Comparison of ENCODE assay signal across 12 cellular contexts in the genomic region with DNA sequence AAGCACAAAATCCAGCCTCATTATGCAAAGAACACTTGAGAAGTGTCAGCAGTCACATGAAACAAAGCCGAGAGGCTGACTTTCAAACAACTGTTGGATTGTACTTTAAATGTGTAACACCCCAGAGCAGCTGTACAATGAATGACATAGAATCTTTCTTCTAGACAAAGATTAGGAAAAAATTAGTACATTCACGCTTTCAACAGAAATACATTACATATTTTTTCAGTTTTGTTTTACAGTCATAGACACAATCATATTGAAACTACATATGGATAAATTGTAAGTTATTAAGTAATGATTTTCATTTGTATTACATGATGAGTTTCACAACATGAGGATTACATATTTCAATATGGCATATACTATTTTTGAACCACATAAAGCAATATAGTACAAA. TPM values are rescaled to one million over a fixed set of nuclear protein-coding genes. Genes with fewer than 3 reads are reported as not detected.
A peak's percentile ranks its signal among the peaks of the same experiment; 100 is the strongest.
DNase-seq lines count a peak whose midpoint lies in the region; ATAC-seq, FAIRE-seq and TF ChIP-seq lines count a peak whose summit lies in the region.
"Had no signal": no experiment of that assay in that cellular context is flagged by ENCODE, and none has a peak within 500 bp of the region (broad histone marks: within the 10 kb centered on the region; RNA-seq: fewer than 3 reads in every experiment).

No MANE protein-coding gene starts in this region.

- H3K79me2 ChIP-seq in GM12878 (ENCODE audit: control insufficient read depth, insufficient read depth, low read length), result no peaks in the 10 kb centered on the region

- H3K9me3 ChIP-seq in GM12878 (replicated peaks; ENCODE audit: control insufficient read depth, insufficient read depth, low read length), result no peaks in the 10 kb centered on the region
- H3K9me3 ChIP-seq: sigmoid colon had no signal

- in situ Hi-C loops in GM12878 (cut with MboI) (no loop called here), brain microvascular endothelial cell (cut with HindIII; ENCODE audit: low pct_ligation_motif_present, low sequenced_read_pairs) (no loop called here)

- no peaks in the 10 kb centered on the region for H4K20me1 ChIP-seq in GM12878 (ENCODE audit: control insufficient read depth, insufficient read depth)

- H3K9ac ChIP-seq in GM12878 (ENCODE audit: control insufficient read depth, insufficient read depth, low read length), result no peak overlapping the region
- H3K9ac ChIP-seq: KMS-11 had no signal

- H3K27ac ChIP-seq in GM12878 (ENCODE audit: control insufficient read depth, insufficient read depth) (no peak overlapping the region), brain microvascular endothelial cell (no peak overlapping the region)
- H3K27ac ChIP-seq: KMS-11, sigmoid colon had no signal

- 0% methylated on average over 2 of the region's 2 CpGs for WGBS in GM12878 (ENCODE audit: insufficient coverage, insufficient replicate concordance, low lambda C conversion rate, missing lambda C conversion rate)

- no peak overlapping the region for H2AFZ ChIP-seq in GM12878 (ENCODE audit: control insufficient read depth, low read depth, low read length)

- ATAC-seq in GM18909 (IDR thresholded peaks at IDR 0.05; ENCODE audit: poor library complexity, unreplicated experiment) (peak; percentile 93), GM21423 (IDR thresholded peaks at IDR 0.05; ENCODE audit: unreplicated experiment) (peak; percentile 87), HG03060 (IDR thresholded peaks at IDR 0.05; ENCODE audit: low read depth, unreplicated experiment) (peak; percentile 95), GM12878 (peak; percentile 94)

- peak; percentile 36 to 79; a peak in 2 of 4 replicates for TF ChIP-seq EP300 in GM12878 (IDR thresholded peaks at IDR 0.05; ENCODE audit: borderline replicate concordance in 1 of 2, control insufficient read depth in 1 of 2, low read depth in 2 of 2, low read length in 2 of 2)

- TF ChIP-seq RAD21 in GM12878 (IDR thresholded peaks at IDR 0.05; ENCODE audit: insufficient read depth, low read depth, low read length), result no peak

- intact Hi-C loops in GM12878 (cut with micrococcal nuclease; ENCODE audit: unreplicated experiment), result no loop called here

- DNase-seq in GM12878 (ENCODE audit: low read depth, low spot score) (peak; percentile 30), SW 1271 (lab: John Stamatoyannopoulos, UW) (no peak), brain microvascular endothelial cell (no peak), DMS114 treated with DMSO at 0.1 percent for 48 hours (lab: John Stamatoyannopoulos, UW; ENCODE audit: unreplicated experiment) (no peak)
- DNase-seq: activated CD4-positive, alpha-beta T cell treated with anti-CD3 and anti-CD28 coated beads, Interleukin-2, amount 10 ng/mL, durations not matched to agents 7 days and 5 days; DMS 273 treated with DMSO at 0.1 percent for 48 hours; NCI-H2227 treated with DMSO at 0.1 percent for 48 hours; sigmoid colon had no signal

- CTCF ChIA-PET in GM12878 (lab: Yijun Ruan, JAX), result interaction anchor here (0.9 kb wide), 1 partner anchor 154 kb away, joined by 3 read pairs; no protein-coding TSS in a partner anchor

- no peak overlapping the region for H3K4me2 ChIP-seq in GM12878 (ENCODE audit: control insufficient read depth, insufficient read depth)
- H3K4me2 ChIP-seq: KMS-11 had no signal

- RAD21 ChIA-PET in GM12878 (lab: Charles Lee; ENCODE audit: unreplicated experiment), result no interaction called here

- TF ChIP-seq POLR2A in GM12878 (IDR thresholded peaks at IDR 0.05; ENCODE audit: low read depth, low read length), result no peak

- no TSS peak for BruUV-seq in GM12878 (replicated peaks; lab: Mats Ljungman, UMichigan)

- FAIRE-seq in GM12878 (lab: Jason Lieb, UNC), result no peak

- POLR2A ChIA-PET in GM12878 (lab: Charles Lee), result no interaction called here

- H3K27me3 ChIP-seq in GM12878 (replicated peaks in 1 of 2; ENCODE audit: control insufficient read depth in 2 of 2, insufficient read depth in 2 of 2, low read length in 1 of 2) (no peaks in the 10 kb centered on the region), brain microvascular endothelial cell (replicated peaks) (no peaks in the 10 kb centered on the region)
- H3K27me3 ChIP-seq: sigmoid colon had no signal

- H3K4me3 ChIP-seq in GM12878, result no peak overlapping the region
- no peak overlapping the region for H3K4me3 ChIP-seq in brain microvascular endothelial cell (ENCODE audit: low read depth, low read length)
- H3K4me3 ChIP-seq: sigmoid colon had no signal

- no peaks in the 10 kb centered on the region for H3K36me3 ChIP-seq in GM12878 (ENCODE audit: control insufficient read depth in 2 of 2, insufficient read depth in 2 of 2, low read length in 1 of 2)
- H3K36me3 ChIP-seq in brain microvascular endothelial cell (replicated peaks), result no peaks in the 10 kb centered on the region
- H3K36me3 ChIP-seq: sigmoid colon had no signal

- TF ChIP-seq CTCF in GM12878 (IDR thresholded peaks at IDR 0.05 in 2 of 3, conservative IDR thresholded peaks at IDR 0.05 in 1 of 3; ENCODE audit: control insufficient read depth in 2 of 3, extremely low read depth in 1 of 3, insufficient read depth in 1 of 3, low read depth in 3 of 3, low read length in 3 of 3), result no peak
- no peak for TF ChIP-seq CTCF in brain microvascular endothelial cell (IDR thresholded peaks at IDR 0.05; ENCODE audit: low read depth, low read length, missing control alignments)

- no peaks in the 10 kb centered on the region for H3K4me1 ChIP-seq in GM12878 (ENCODE audit: control insufficient read depth, insufficient read depth, low read length)

- SMC1A ChIA-PET in GM12878 (lab: Charles Lee; ENCODE audit: uncharacterized antibody, unreplicated experiment), result interaction anchor here (0.7 to 1.0 kb wide), 2 partner anchors 9 to 1894 kb away, joined by 3 to 4 read pairs; no protein-coding TSS in a partner anchor

TF ChIP-seq in GM12878, 131 proteins besides CTCF, POLR2A, EP300 and RAD21 (continues in another document):
- peak; percentile 52; the same call in 1 of the 2 replicates for TF ChIP-seq FOXM1 (IDR thresholded peaks at IDR 0.05; ENCODE audit: low read depth, low read length)
- no peak for TF ChIP-seq SREBF2 (IDR thresholded peaks at IDR 0.05; ENCODE audit: low read length)
- TF ChIP-seq, protein P1, sequence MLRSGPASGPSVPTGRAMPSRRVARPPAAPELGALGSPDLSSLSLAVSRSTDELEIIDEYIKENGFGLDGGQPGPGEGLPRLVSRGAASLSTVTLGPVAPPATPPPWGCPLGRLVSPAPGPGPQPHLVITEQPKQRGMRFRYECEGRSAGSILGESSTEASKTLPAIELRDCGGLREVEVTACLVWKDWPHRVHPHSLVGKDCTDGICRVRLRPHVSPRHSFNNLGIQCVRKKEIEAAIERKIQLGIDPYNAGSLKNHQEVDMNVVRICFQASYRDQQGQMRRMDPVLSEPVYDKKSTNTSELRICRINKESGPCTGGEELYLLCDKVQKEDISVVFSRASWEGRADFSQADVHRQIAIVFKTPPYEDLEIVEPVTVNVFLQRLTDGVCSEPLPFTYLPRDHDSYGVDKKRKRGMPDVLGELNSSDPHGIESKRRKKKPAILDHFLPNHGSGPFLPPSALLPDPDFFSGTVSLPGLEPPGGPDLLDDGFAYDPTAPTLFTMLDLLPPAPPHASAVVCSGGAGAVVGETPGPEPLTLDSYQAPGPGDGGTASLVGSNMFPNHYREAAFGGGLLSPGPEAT (IDR thresholded peaks at IDR 0.05; ENCODE audit: low read depth), result peak; percentile 40; the same call in 1 of the 2 replicates
- peak; percentile 91; the same call in 1 of the 2 replicates for TF ChIP-seq NFIC (IDR thresholded peaks at IDR 0.05; ENCODE audit: low read depth, low read length)
- TF ChIP-seq NBN (IDR thresholded peaks at IDR 0.05), result 0 out of 2 replicates have a peak, but pooled peaks have one; percentile 33
- TF ChIP-seq, protein P2, sequence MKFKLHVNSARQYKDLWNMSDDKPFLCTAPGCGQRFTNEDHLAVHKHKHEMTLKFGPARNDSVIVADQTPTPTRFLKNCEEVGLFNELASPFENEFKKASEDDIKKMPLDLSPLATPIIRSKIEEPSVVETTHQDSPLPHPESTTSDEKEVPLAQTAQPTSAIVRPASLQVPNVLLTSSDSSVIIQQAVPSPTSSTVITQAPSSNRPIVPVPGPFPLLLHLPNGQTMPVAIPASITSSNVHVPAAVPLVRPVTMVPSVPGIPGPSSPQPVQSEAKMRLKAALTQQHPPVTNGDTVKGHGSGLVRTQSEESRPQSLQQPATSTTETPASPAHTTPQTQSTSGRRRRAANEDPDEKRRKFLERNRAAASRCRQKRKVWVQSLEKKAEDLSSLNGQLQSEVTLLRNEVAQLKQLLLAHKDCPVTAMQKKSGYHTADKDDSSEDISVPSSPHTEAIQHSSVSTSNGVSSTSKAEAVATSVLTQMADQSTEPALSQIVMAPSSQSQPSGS (IDR thresholded peaks at IDR 0.05; ENCODE audit: low read length), result peak; percentile 50; the same call in 1 of the 2 replicates
- TF ChIP-seq RUNX3 (IDR thresholded peaks at IDR 0.05; ENCODE audit: low read length), result peak; percentile 40; the same call in 1 of the 2 replicates
- peak; percentile 51; the same call in 1 of the 2 replicates for TF ChIP-seq GABPA (IDR thresholded peaks at IDR 0.05; ENCODE audit: low read depth)
- TF ChIP-seq DPF2 (IDR thresholded peaks at IDR 0.05), result peak; percentile 90
- TF ChIP-seq RCOR1 (conservative IDR thresholded peaks at IDR 0.05; ENCODE audit: low read depth, low read length), result no peak
- TF ChIP-seq KLF5 (IDR thresholded peaks at IDR 0.05; ENCODE audit: partially characterized antibody), result no peak
- peak; percentile 55; the same call in 1 of the 2 replicates for TF ChIP-seq CREM (IDR thresholded peaks at IDR 0.05; ENCODE audit: low read depth)

RNA-seq across cellular contexts. Expression of a gene that starts 10.6 kb away (rescaled TPM):
- not detected in 2 replicates for total RNA-seq in GM12878 (2013; cell fraction: nucleolus; rRNA removed)
- total RNA-seq in GM12878 (2014; rRNA removed) (not detected in 2 replicates), GM12878 (2014; rRNA removed; fragmentation: Illumina TruSeq; extraction: Trizol) (not detected in 2 replicates), GM12878 (2021) (not detected in 2 replicates)
- polyA plus RNA-seq in GM12878 (2011; ENCODE audit: low read depth), result not detected
- polyA plus RNA-seq in GM12878 (2011; rRNA removed) (not detected in 2 replicates), GM12878 (2014; fragmentation: Illumina TruSeq; extraction: Trizol) (not detected in 2 replicates), GM12878 (2014; fragmentation: Nextera tagmentation; extraction: Ambion mirVana) (not detected), GM12878 (2014; rRNA removed) (not detected in 2 replicates), GM12878 (2016; fragmentation: Nextera tagmentation; extraction: Ambion mirVana) (not detected)
- not detected in 2 replicates for polyA plus RNA-seq in GM12878 (2011; cell fraction: cytosol; rRNA removed)
- not detected in 2 replicates for polyA plus RNA-seq in GM12878 (2011; cell fraction: nucleus; rRNA removed)
- polyA plus RNA-seq in GM12878 (2012), result not detected in 2 replicates
- polyA minus RNA-seq in GM12878 (2011; rRNA and poly(A)+ RNA removed), result not detected in 2 replicates
- polyA minus RNA-seq in GM12878 (2011; cell fraction: cytosol; rRNA and poly(A)+ RNA removed), result not detected in 2 replicates
- polyA minus RNA-seq in GM12878 (2011; cell fraction: nucleus; rRNA and poly(A)+ RNA removed), result not detected in 2 replicates
- total RNA-seq: activated CD4-positive, alpha-beta T cell treated with anti-CD3 and anti-CD28 coated beads, Interleukin-2, amount 10 ng/mL, durations not matched to agents 7 days and 5 days; sigmoid colon had no signal
- polyA plus RNA-seq: sigmoid colon had no signal
